In the genomic region with DNA sequence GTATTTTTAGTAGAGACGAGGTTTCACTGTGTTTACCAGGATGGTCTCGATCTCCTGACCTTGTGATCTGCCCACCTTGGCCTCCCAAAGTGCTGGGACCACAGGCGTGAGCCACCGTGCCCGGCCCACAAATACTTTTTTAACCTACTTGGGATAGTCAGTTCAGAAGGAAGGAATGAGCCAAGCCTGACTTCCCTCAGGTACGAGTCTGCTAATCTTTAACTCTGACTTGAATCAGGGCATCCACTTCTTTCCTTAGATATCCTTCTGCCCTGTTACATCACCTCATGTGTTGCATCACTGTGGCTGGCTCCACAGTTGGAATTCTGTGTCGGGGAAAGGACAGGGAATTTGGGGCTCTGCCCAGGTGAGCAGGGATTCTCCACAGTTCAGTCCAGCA, we compare ENCODE assay signal across 31 cellular contexts.
DNase-seq lines count a peak whose midpoint lies in the region; ATAC-seq, FAIRE-seq and TF ChIP-seq lines count a peak whose summit lies in the region.
"Had no signal": no experiment of that assay in that cellular context is flagged by ENCODE, and none has a peak within 500 bp of the region (broad histone marks: within the 10 kb centered on the region; RNA-seq: fewer than 3 reads in every experiment).

No MANE protein-coding gene starts in this region.

- no peaks in the 10 kb centered on the region for H3K36me3 ChIP-seq in mammary epithelial cell (ENCODE audit: insufficient read depth, low read length)
- no peaks in the 10 kb centered on the region for H3K36me3 ChIP-seq in bronchial epithelial cell (ENCODE audit: control insufficient read depth, insufficient read depth, low read length)
- no peaks in the 10 kb centered on the region for H3K36me3 ChIP-seq in mucosa of descending colon (ENCODE audit: low read depth)
- H3K36me3 ChIP-seq in small intestine (ENCODE audit: control insufficient read depth in 2 of 2, insufficient read depth in 2 of 2, low read length in 2 of 2), result no peaks in the 10 kb centered on the region
- H3K36me3 ChIP-seq in CD8-positive, alpha-beta memory T cell (ENCODE audit: insufficient read depth, low read length), result no peaks in the 10 kb centered on the region
- H3K36me3 ChIP-seq in endodermal cell (ENCODE audit: control insufficient read depth, insufficient read depth, low read length), result peaks cover 11% of the 10 kb centered on the region

- H3K79me2 ChIP-seq in mammary epithelial cell (ENCODE audit: insufficient read depth, low read length), result no peaks in the 10 kb centered on the region

- no peaks in the 10 kb centered on the region for H3K9me3 Mint-ChIP-seq in MCF 10A (ENCODE audit: unreplicated experiment)
- H3K9me3 Mint-ChIP-seq in CD8-positive, alpha-beta memory T cell, result no peaks in the 10 kb centered on the region
- H3K9me3 Mint-ChIP-seq in endodermal cell, result peaks cover 14% of the 10 kb centered on the region
- H3K9me3 Mint-ChIP-seq: effector memory CD8-positive, alpha-beta T cell; natural killer cell treated with Interleukin-12 subunit alpha and Interleukin-12 subunit beta and Interleukin-15 and Interleukin-18, amount 100 ng/mL, for 72 hours had no signal

- H3K9ac ChIP-seq in mammary epithelial cell (ENCODE audit: insufficient read depth, low read length) (no peak overlapping the region), endodermal cell (ENCODE audit: extremely low read depth, low read length, poor library complexity, severe bottlenecking) (no peak overlapping the region)

- in situ Hi-C loops in mammary epithelial cell (cut with MboI; ENCODE audit: low sequenced_read_pairs in 2 of 2), result no loop called here

- dilution Hi-C loops in mammary epithelial cell (cut with HindIII; ENCODE audit: low sequenced_read_pairs), result no loop called here

- H3K4me1 ChIP-seq in mammary epithelial cell (ENCODE audit: insufficient read depth, low read length), result peaks cover 32% of the 10 kb centered on the region
- no peaks in the 10 kb centered on the region for H3K4me1 ChIP-seq in mucosa of descending colon (ENCODE audit: low read depth)
- no peaks in the 10 kb centered on the region for H3K4me1 ChIP-seq in small intestine (ENCODE audit: control insufficient read depth in 2 of 2, insufficient read depth in 1 of 2, low read depth in 1 of 2, low read length in 1 of 2)
- H3K4me1 ChIP-seq in CD8-positive, alpha-beta memory T cell (ENCODE audit: insufficient read depth, low read length), result no peaks in the 10 kb centered on the region
- H3K4me1 ChIP-seq in endodermal cell (ENCODE audit: control insufficient read depth, insufficient read depth, low read length), result no peaks in the 10 kb centered on the region

- BruUV-seq in MCF 10A (replicated peaks; lab: Mats Ljungman, UMichigan) (no TSS peak), mammary epithelial cell (replicated peaks; lab: Mats Ljungman, UMichigan) (no TSS peak)

- POLR2A ChIA-PET in MCF 10A (lab: Yijun Ruan, JAX), result interaction anchor here (0.5 to 1.2 kb wide), 3 partner anchors 23 to 120 kb away, joined by 3 to 4 read pairs (median 3); no protein-coding TSS in a partner anchor
- POLR2A ChIA-PET in CD8-positive, alpha-beta memory T cell (lab: Charles Lee), result no interaction called here

- H3K4me3 ChIP-seq in mammary epithelial cell (replicated peaks in 1 of 3; ENCODE audit: insufficient read depth in 1 of 3, low read depth in 2 of 3, low read length in 3 of 3) (no peak overlapping the region), bronchial epithelial cell (ENCODE audit: low read depth, low read length) (no peak overlapping the region), mucosa of descending colon (no peak overlapping the region), small intestine (ENCODE audit: low read depth in 1 of 2, low read length in 2 of 2) (no peak overlapping the region), endodermal cell (ENCODE audit: low read length) (no peak overlapping the region)
- no peak overlapping the region for H3K4me3 ChIP-seq in CD8-positive, alpha-beta memory T cell (ENCODE audit: low read length)
- H3K4me3 ChIP-seq: SJCRH30, smooth muscle cell had no signal

- H3K4me1 Mint-ChIP-seq in MCF 10A (ENCODE audit: insufficient read depth, unreplicated experiment) (peaks cover 32% of the 10 kb centered on the region), endodermal cell (peaks cover 23% of the 10 kb centered on the region)
- peaks cover 12 to 38% (median 12%) of the 10 kb centered on the region in 3 donors for H3K4me1 Mint-ChIP-seq in CD8-positive, alpha-beta memory T cell

- intact Hi-C loops in MCF 10A (cut with micrococcal nuclease), result loop anchor here (2.0 kb wide), 1 partner anchor 18 kb away; no protein-coding TSS in a partner anchor
- intact Hi-C loops in mammary epithelial cell (cut with micrococcal nuclease), result loop anchor here (5.0 kb wide), 1 partner anchor 120 kb away; a partner anchor contains a TSS
- intact Hi-C loops in mucosa of descending colon (cut with DNase I, micrococcal nuclease), result no loop called here

- peaks cover 8% of the 10 kb centered on the region for H3K36me3 Mint-ChIP-seq in MCF 10A (ENCODE audit: insufficient read depth, unreplicated experiment)
- peaks cover 3 to 9% (median 9%) of the 10 kb centered on the region in 3 donors for H3K36me3 Mint-ChIP-seq in CD8-positive, alpha-beta memory T cell
- peaks cover 23% of the 10 kb centered on the region for H3K36me3 Mint-ChIP-seq in endodermal cell (ENCODE audit: low read depth)
- H3K36me3 Mint-ChIP-seq: natural killer cell treated with Interleukin-12 subunit alpha and Interleukin-12 subunit beta and Interleukin-15 and Interleukin-18, amount 100 ng/mL, for 72 hours had no signal

- no peak for FAIRE-seq in bronchial epithelial cell (lab: Jason Lieb, UNC)
- FAIRE-seq in small intestine (lab: Jason Lieb, UNC), result no peak
- FAIRE-seq: GM18507, GM19239, H54, HTR-8/SVneo, islet of Langerhans, RCC 7860, urothelium cell line had no signal

- peak; percentile 64 for DNase-seq in MCF 10A (ENCODE audit: unreplicated experiment)
- DNase-seq in mammary epithelial cell, result no peak
- peak; percentile 41 for DNase-seq in bronchial epithelial cell (ENCODE audit: low read depth)
- DNase-seq in mucosa of descending colon, result no peak
- peak; percentile 53 for DNase-seq in small intestine
- DNase-seq in CD8-positive, alpha-beta memory T cell, result no peak
- no peak for DNase-seq in endodermal cell
- DNase-seq: activated CD4-positive, alpha-beta T cell treated with anti-CD3 and anti-CD28 coated beads, Interleukin-2, amount 50 U/mL, for 1 hour; activated effector memory CD4-positive, alpha-beta T cell treated with Interleukin-2 at 50 U/mL for 16 hours; activated T-cell treated with anti-CD3 and anti-CD28 coated beads, Interleukin-2, amount 50 U/mL, for 1 hour; cortex of kidney; effector memory CD8-positive, alpha-beta T cell; glutamatergic neuron; Karpas-422; NCI-H1417; NCI-H2081 treated with DMSO at 0.1 percent for 48 hours; NCI-H774; SJCRH30; stimulated activated naive CD8-positive, alpha-beta T cell treated with anti-CD3 and anti-CD28 coated beads, Interleukin-15, Interleukin-2, amounts not matched to agents 100 U/mL and 50 U/mL, for 24 hours had no signal

- peaks cover 4% of the 10 kb centered on the region for H3K9me3 ChIP-seq in mammary epithelial cell (replicated peaks; ENCODE audit: insufficient read depth, low read length)
- peaks cover 5% of the 10 kb centered on the region for H3K9me3 ChIP-seq in mucosa of descending colon
- H3K9me3 ChIP-seq in small intestine (ENCODE audit: control insufficient read depth, low read depth), result no peaks in the 10 kb centered on the region
- H3K9me3 ChIP-seq in CD8-positive, alpha-beta memory T cell (ENCODE audit: low read length), result no peaks in the 10 kb centered on the region
- H3K9me3 ChIP-seq in endodermal cell (ENCODE audit: control insufficient read depth, low read length), result peaks cover 18% of the 10 kb centered on the region

- H3K27me3 ChIP-seq in mammary epithelial cell (ENCODE audit: insufficient read depth, low read length) (no peaks in the 10 kb centered on the region), bronchial epithelial cell (ENCODE audit: control insufficient read depth, insufficient read depth, low read length) (no peaks in the 10 kb centered on the region), small intestine (ENCODE audit: control insufficient read depth in 2 of 2, insufficient read depth in 2 of 2, low read length in 2 of 2) (no peaks in the 10 kb centered on the region), endodermal cell (ENCODE audit: control insufficient read depth, insufficient read depth, low read length, poor library complexity, severe bottlenecking) (no peaks in the 10 kb centered on the region)
- no peaks in the 10 kb centered on the region for H3K27me3 ChIP-seq in CD8-positive, alpha-beta memory T cell (ENCODE audit: insufficient read depth, low read length, poor library complexity, severe bottlenecking)
- H3K27me3 ChIP-seq: SJCRH30 had no signal

- ATAC-seq in mucosa of descending colon, result peak; percentile 13
- ATAC-seq in HG03378 (IDR thresholded peaks at IDR 0.05; ENCODE audit: unreplicated experiment), result no peak
- ATAC-seq: activated naive CD4-positive, alpha-beta T cell treated with anti-CD3 and anti-CD28 coated beads, Interleukin-2, amount 50 U/mL, for 72 hours; effector memory CD8-positive, alpha-beta T cell; natural killer cell treated with Interleukin-12 subunit alpha and Interleukin-12 subunit beta and Interleukin-15 and Interleukin-18, amount 100 ng/mL, for 72 hours; stimulated activated naive CD8-positive, alpha-beta T cell treated with anti-CD3 and anti-CD28 coated beads, Interleukin-15, Interleukin-2, amounts not matched to agents 100 U/mL and 50 U/mL, for 24 hours had no signal

- H2AFZ ChIP-seq in mammary epithelial cell (ENCODE audit: low read depth, low read length), result no peak overlapping the region

- no peaks in the 10 kb centered on the region for H4K20me1 ChIP-seq in mammary epithelial cell (ENCODE audit: insufficient read depth, low read length)

- TF ChIP-seq CTCF in MCF 10A (IDR thresholded peaks at IDR 0.05; ENCODE audit: unreplicated experiment) (no peak), mammary epithelial cell (conservative IDR thresholded peaks at IDR 0.05 in 1 of 2, IDR thresholded peaks at IDR 0.05 in 1 of 2; ENCODE audit: extremely low read depth in 1 of 2, insufficient read depth in 1 of 2, low read depth in 1 of 2, low read length in 2 of 2) (no peak), bronchial epithelial cell (IDR thresholded peaks at IDR 0.05; ENCODE audit: insufficient read depth, low read length, severe bottlenecking) (no peak), mucosa of descending colon (IDR thresholded peaks at IDR 0.05) (no peak), endodermal cell (conservative IDR thresholded peaks at IDR 0.05) (no peak)

- H3K27ac ChIP-seq in mammary epithelial cell (ENCODE audit: insufficient read depth, low read depth, low read length) (no peak overlapping the region), small intestine (ENCODE audit: low read depth in 1 of 2, low read length in 1 of 2) (no peak overlapping the region), endodermal cell (ENCODE audit: low read depth, low read length) (no peak overlapping the region)
- no peak overlapping the region for H3K27ac ChIP-seq in CD8-positive, alpha-beta memory T cell (ENCODE audit: low read depth, low read length)
- H3K27ac ChIP-seq: 22Rv1, SJCRH30 had no signal

- H3K4me3 Mint-ChIP-seq in MCF 10A (ENCODE audit: unreplicated experiment) (no peak overlapping the region), endodermal cell (no peak overlapping the region)
- H3K4me3 Mint-ChIP-seq in CD8-positive, alpha-beta memory T cell, result peak overlapping the region in 1 of 7 donors; percentile 32
- H3K4me3 Mint-ChIP-seq: effector memory CD8-positive, alpha-beta T cell; natural killer cell treated with Interleukin-12 subunit alpha and Interleukin-12 subunit beta and Interleukin-15 and Interleukin-18, amount 100 ng/mL, for 72 hours had no signal

- H3K27me3 Mint-ChIP-seq in MCF 10A (ENCODE audit: insufficient read depth, unreplicated experiment) (no peaks in the 10 kb centered on the region), endodermal cell (ENCODE audit: insufficient read depth) (no peaks in the 10 kb centered on the region)
- no peaks in the 10 kb centered on the region for H3K27me3 Mint-ChIP-seq in CD8-positive, alpha-beta memory T cell
- H3K27me3 Mint-ChIP-seq: effector memory CD8-positive, alpha-beta T cell had no signal

- no peak overlapping the region for H3K4me2 ChIP-seq in mammary epithelial cell (ENCODE audit: insufficient read depth, low read depth, low read length)
- H3K4me2 ChIP-seq: smooth muscle cell had no signal

- CTCF ChIA-PET in MCF 10A (lab: Yijun Ruan, JAX), result interaction anchor here (1.2 kb wide), 1 partner anchor 134 kb away, joined by 3 read pairs; no protein-coding TSS in a partner anchor
- CTCF ChIA-PET in mammary epithelial cell (lab: Charles Lee; ENCODE audit: low non-redundant PET), result interaction anchor here (0.7 kb wide), 1 partner anchor 138 kb away, joined by 5 read pairs; no protein-coding TSS in a partner anchor
- CTCF ChIA-PET in CD8-positive, alpha-beta memory T cell (lab: Charles Lee), result no interaction called here

- 67% methylated on average over 3 of the region's 7 CpGs for WGBS in mammary epithelial cell (ENCODE audit: low coverage, missing lambda C conversion rate)
- 68 to 79% (median 76%) methylated on average over 7 of the region's 7 CpGs for WGBS in small intestine, 3 donors
- 85 to 97% methylated on average over 5 to 7 of the region's 7 CpGs for WGBS in endodermal cell (ENCODE audit: insufficient coverage in 1 of 2, insufficient read length in 1 of 2), 2 experiments

- H3K27ac Mint-ChIP-seq in MCF 10A (ENCODE audit: low read depth, unreplicated experiment) (peak overlapping the region; percentile 35), endodermal cell (no peak overlapping the region)
- no peak overlapping the region for H3K27ac Mint-ChIP-seq in CD8-positive, alpha-beta memory T cell
- H3K27ac Mint-ChIP-seq: activated naive CD4-positive, alpha-beta T cell treated with anti-CD3 and anti-CD28 coated beads, Interleukin-2, amount 50 U/mL, for 72 hours; effector memory CD8-positive, alpha-beta T cell; natural killer cell treated with Interleukin-12 subunit alpha and Interleukin-12 subunit beta and Interleukin-15 and Interleukin-18, amount 100 ng/mL, for 72 hours had no signal

Comparison
In these comparisons a context has a peak if more than half of its experiments do, and no peak if none do; other contexts are left out.
1. DNase-seq: peak in MCF 10A (single experiment), bronchial epithelial cell (single experiment) and small intestine (single experiment); none in mammary epithelial cell (single experiment), mucosa of descending colon (0 of 3), CD8-positive, alpha-beta memory T cell (0 of 5) and endodermal cell (single experiment).
2. intact Hi-C loops: an anchor here in MCF 10A (2.0 kb wide) and mammary epithelial cell (5.0 kb wide); none called in mucosa of descending colon.